8 cellular contexts compared by ENCODE assay signal in the genomic region with DNA sequence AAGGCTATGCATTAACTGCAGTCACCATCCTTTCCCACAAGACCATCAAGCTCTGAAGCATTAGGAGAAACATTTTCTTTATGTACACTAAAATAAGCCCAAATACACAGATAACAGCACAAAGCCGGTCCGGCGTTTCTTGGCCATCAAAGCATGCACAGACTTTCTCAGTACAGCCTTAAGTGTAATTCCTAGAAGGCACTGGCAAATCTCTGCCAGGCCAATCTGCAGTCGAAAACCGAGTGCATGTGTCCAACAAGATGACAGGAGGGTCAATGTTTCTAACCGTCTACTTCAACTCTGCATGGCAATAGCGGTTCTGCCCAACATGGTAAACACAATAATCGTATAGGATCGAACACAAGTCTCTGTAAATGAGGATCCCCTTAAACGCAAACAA. TPM values are rescaled to one million over a fixed set of nuclear protein-coding genes. Genes with fewer than 3 reads are reported as not detected.
A peak's percentile ranks its signal among the peaks of the same experiment; 100 is the strongest.
DNase-seq lines count a peak whose midpoint lies in the region; ATAC-seq and TF ChIP-seq lines count a peak whose summit lies in the region.

No MANE protein-coding gene starts in this region.

- H2AFZ ChIP-seq in KMS-11 (ENCODE audit: low read depth) (peak overlapping the region; percentile 88; the same call in 1 of the 2 replicates), mammary epithelial cell (ENCODE audit: low read depth, low read length) (peak overlapping the region; percentile 96)

- H3K4me1 Mint-ChIP-seq in CD14-positive monocyte (peaks cover 50% of the 10 kb centered on the region), memory B cell (peaks cover 20% of the 10 kb centered on the region)

- no peak for TF ChIP-seq POLR2A in uterus (IDR thresholded peaks at IDR 0.05)

- H3K9me3 ChIP-seq in mammary epithelial cell (replicated peaks; ENCODE audit: insufficient read depth, low read length): no peaks in the 10 kb centered on the region
- no peaks in the 10 kb centered on the region for H3K9me3 ChIP-seq in uterus

- dilution Hi-C loops in mammary epithelial cell (cut with HindIII; ENCODE audit: low sequenced_read_pairs): no loop called here

- intact Hi-C loops in CD14-positive monocyte (cut with micrococcal nuclease) (loop anchor here in 1 of 2 donors (10.0 kb wide), 1 partner anchor 1514 kb away; no protein-coding TSS in a partner anchor), mammary epithelial cell (cut with micrococcal nuclease) (no loop called here), uterus (cut with DNase I; ENCODE audit: low total_unique reads) (no loop called here)

- H3K27me3 Mint-ChIP-seq in CD14-positive monocyte (ENCODE audit: low read depth in 3 of 3) (peaks cover 2 to 8% (median 5%) of the 10 kb centered on the region in 3 donors), memory B cell (no peaks in the 10 kb centered on the region)

- H3K4me3 Mint-ChIP-seq in CD14-positive monocyte: peak overlapping the region; percentile 97 to 98
- H3K4me3 Mint-ChIP-seq in memory B cell: peak overlapping the region; percentile 92

- H3K36me3 ChIP-seq in KMS-11 (ENCODE audit: insufficient read depth): no peaks in the 10 kb centered on the region
- H3K36me3 ChIP-seq in mammary epithelial cell (ENCODE audit: insufficient read depth, low read length): no peaks in the 10 kb centered on the region
- H3K36me3 ChIP-seq in uterus: no peaks in the 10 kb centered on the region

- 4% methylated on average over 10 of the region's 10 CpGs for WGBS in mammary epithelial cell (ENCODE audit: low coverage, missing lambda C conversion rate)

- no TSS peak for BruUV-seq in mammary epithelial cell (replicated peaks; lab: Mats Ljungman, UMichigan)

- H3K4me2 ChIP-seq in KMS-11: peak overlapping the region; percentile 70
- peak overlapping the region; percentile 80 for H3K4me2 ChIP-seq in mammary epithelial cell (ENCODE audit: insufficient read depth, low read depth, low read length)

- DNase-seq in CD14-positive monocyte (ENCODE audit: low spot score) (no peak), mammary epithelial cell (peak; percentile 33), memory B cell (ENCODE audit: low spot score in 2 of 2) (no peak), uterus (no peak), NCI-H2171 (lab: John Stamatoyannopoulos, UW) (no peak), GM10266 (ENCODE audit: extremely low spot score) (no peak)
- DNase-seq in stimulated activated CD4-positive, alpha-beta T cell treated with anti-CD3 and anti-CD28 coated beads, Interleukin-4, amount 100 ng/mL, for 24 hours: no peak

- H3K4me1 ChIP-seq in KMS-11 (ENCODE audit: low read depth, poor library complexity, severe bottlenecking): peaks cover 14% of the 10 kb centered on the region
- peaks cover 12% of the 10 kb centered on the region for H3K4me1 ChIP-seq in mammary epithelial cell (ENCODE audit: insufficient read depth, low read length)
- H3K4me1 ChIP-seq in uterus: no peaks in the 10 kb centered on the region

- CTCF ChIA-PET in mammary epithelial cell (lab: Charles Lee; ENCODE audit: low non-redundant PET): no interaction called here

- H3K9me3 Mint-ChIP-seq in CD14-positive monocyte (peaks cover 0 to 4% (median 0%) of the 10 kb centered on the region in 7 donors), memory B cell (no peaks in the 10 kb centered on the region)

- in situ Hi-C loops in mammary epithelial cell (cut with MboI; ENCODE audit: low sequenced_read_pairs in 2 of 2): loop anchor here in 1 of 2 donors (10.0 kb wide), 1 partner anchor 54 kb away; no protein-coding TSS in a partner anchor

- no peak for TF ChIP-seq CTCF in CD14-positive monocyte (IDR thresholded peaks at IDR 0.05)
- no peak for TF ChIP-seq CTCF in KMS-11 (conservative IDR thresholded peaks at IDR 0.05; ENCODE audit: low read depth, low read length)
- no peak for TF ChIP-seq CTCF in mammary epithelial cell (conservative IDR thresholded peaks at IDR 0.05 in 1 of 2, IDR thresholded peaks at IDR 0.05 in 1 of 2; ENCODE audit: extremely low read depth in 1 of 2, insufficient read depth in 1 of 2, low read depth in 1 of 2, low read length in 2 of 2)
- no peak for TF ChIP-seq CTCF in uterus (IDR thresholded peaks at IDR 0.05)
- TF ChIP-seq CTCF in GM10266 (IDR thresholded peaks at IDR 0.05; ENCODE audit: control insufficient read depth, insufficient read depth, low read depth, missing control alignments): no peak

- no peak overlapping the region for H3K4me3 ChIP-seq in KMS-11 (IDR thresholded peaks at IDR 0.05; ENCODE audit: insufficient read depth, low read depth, low read length)
- H3K4me3 ChIP-seq in mammary epithelial cell (replicated peaks in 1 of 3; ENCODE audit: insufficient read depth in 1 of 3, low read depth in 2 of 3, low read length in 3 of 3): peak overlapping the region; percentile 75 to 91 (median 79)
- peak overlapping the region; percentile 79 to 97 for H3K4me3 ChIP-seq in uterus

- H3K79me2 ChIP-seq in KMS-11 (ENCODE audit: insufficient read depth, low read depth): peaks cover 22% of the 10 kb centered on the region; the same call in 1 of the 2 replicates
- peaks cover 52% of the 10 kb centered on the region for H3K79me2 ChIP-seq in mammary epithelial cell (ENCODE audit: insufficient read depth, low read length)

- H3K27ac Mint-ChIP-seq in CD14-positive monocyte: peak overlapping the region in 1 of 7 donors; percentile 96
- H3K27ac Mint-ChIP-seq in memory B cell: peak overlapping the region; percentile 82

- H3K27ac ChIP-seq in KMS-11: no peak overlapping the region
- peak overlapping the region; percentile 79 for H3K27ac ChIP-seq in mammary epithelial cell (ENCODE audit: insufficient read depth, low read depth, low read length)
- H3K27ac ChIP-seq in uterus: peak overlapping the region in 1 of 2 donors; percentile 93

- H3K27me3 ChIP-seq in KMS-11 (ENCODE audit: insufficient read depth, low read depth) (no peaks in the 10 kb centered on the region), mammary epithelial cell (ENCODE audit: insufficient read depth, low read length) (no peaks in the 10 kb centered on the region), uterus (no peaks in the 10 kb centered on the region)

- H4K20me1 ChIP-seq in KMS-11 (ENCODE audit: insufficient read depth): no peaks in the 10 kb centered on the region
- H4K20me1 ChIP-seq in mammary epithelial cell (ENCODE audit: insufficient read depth, low read length): no peaks in the 10 kb centered on the region

- ATAC-seq in memory B cell (ENCODE audit: low read depth): no peak

- H3K36me3 Mint-ChIP-seq in CD14-positive monocyte (peaks cover 0 to 10% of the 10 kb centered on the region in 2 donors), memory B cell (no peaks in the 10 kb centered on the region)

- H3K9ac ChIP-seq in KMS-11: peak overlapping the region; percentile 75; the same call in 1 of the 2 replicates
- peak overlapping the region; percentile 89 for H3K9ac ChIP-seq in mammary epithelial cell (ENCODE audit: insufficient read depth, low read length)

RNA-seq across cellular contexts. Expression of a gene that starts 1.1 kb away (rescaled TPM):
- polyA plus RNA-seq in CD14-positive monocyte (10 to 100 TPM; 18.0 to 27.6 TPM), mammary epithelial cell (12.6 TPM)
- total RNA-seq in mammary epithelial cell (10 to 100 TPM; 31.5 to 40.0 TPM), uterus (100 to 1,000 TPM in 1 of 4 donors, 10 to 100 TPM in 3; 36.2 to 338 (median 69.0) TPM)
- polyA minus RNA-seq in mammary epithelial cell: 30.9 TPM
